ENCODE assay signal across 28 cellular contexts in the genomic region with DNA sequence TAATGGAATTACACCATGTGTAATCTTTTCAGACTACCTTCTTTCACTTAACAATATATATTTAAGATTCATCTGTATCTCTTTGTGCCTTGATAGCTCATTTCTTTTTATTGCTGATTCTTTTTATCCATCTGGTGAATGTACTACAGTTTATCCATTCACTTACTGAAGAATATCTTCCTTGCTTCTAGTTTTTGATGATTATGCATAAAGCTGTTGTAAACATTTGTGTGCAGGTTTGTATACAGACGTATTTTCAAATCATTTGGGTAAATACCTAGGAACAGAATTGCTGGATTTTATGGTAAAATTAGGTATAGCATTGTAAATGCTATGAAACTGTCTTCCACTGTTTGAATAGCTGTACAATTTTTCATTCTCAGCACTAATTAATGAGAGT.
"Had no signal": no experiment of that assay in that cellular context is flagged by ENCODE, and none has a peak within 500 bp of the region (broad histone marks: within the 10 kb centered on the region; RNA-seq: fewer than 3 reads in every experiment).

No MANE protein-coding gene starts in this region.

- H3K36me3 Mint-ChIP-seq: stimulated activated effector memory CD8-positive, alpha-beta T cell treated with anti-CD3 and anti-CD28 coated beads, Interleukin-12 subunit alpha, Interleukin-12 subunit beta, amount 100 ng/mL, for 72 hours; type B pancreatic cell had no signal

- H3K27me3 ChIP-seq: stomach, suprapubic skin, testis, thyroid gland, tibial artery, tibial nerve, transverse colon, upper lobe of left lung, upper lobe of right lung, uterus, vagina had no signal

- H3K4me1 Mint-ChIP-seq: stimulated activated effector memory CD8-positive, alpha-beta T cell treated with anti-CD3 and anti-CD28 coated beads, Interleukin-12 subunit alpha, Interleukin-12 subunit beta, amount 100 ng/mL, for 72 hours; stimulated activated naive B cell treated with anti-CD40 and anti-IgM and Interleukin-4, amounts not matched to agents 10 μg/mL and 1 μg/mL and 100 μg/mL, for 72 hours; stimulated activated naive CD8-positive, alpha-beta T cell treated with anti-CD3 and anti-CD28 coated beads, Interleukin-15, amount 100 ng/mL, for 72 hours had no signal

- H3K4me3 Mint-ChIP-seq: stimulated activated effector memory CD8-positive, alpha-beta T cell treated with anti-CD3 and anti-CD28 coated beads, Interleukin-12 subunit alpha, Interleukin-12 subunit beta, amount 100 ng/mL, for 72 hours; stimulated activated naive B cell treated with anti-CD40 and anti-IgM and Interleukin-4, amounts not matched to agents 10 μg/mL and 1 μg/mL and 100 μg/mL, for 72 hours; stimulated activated naive CD8-positive, alpha-beta T cell treated with anti-CD3 and anti-CD28 coated beads, Interleukin-15, amount 100 ng/mL, for 72 hours; stimulated activated naive CD8-positive, alpha-beta T cell treated with anti-CD3 and anti-CD28 coated beads, Interleukin-15, Interleukin-2, amounts not matched to agents 100 ng/mL and 50 ng/mL, for 24 hours; type B pancreatic cell had no signal

- DNase-seq: stimulated activated CD4-positive, alpha-beta T cell treated with anti-CD3 and anti-CD28 coated beads, Interleukin-2, amount 100 ng/mL, for 48 hours; stimulated activated CD4-positive, alpha-beta T cell treated with anti-CD3 and anti-CD28 coated beads, Interleukin-4, amount 100 ng/mL, for 1 hour; stimulated activated CD4-positive, alpha-beta T cell treated with anti-CD3 and anti-CD28 coated beads, Interleukin-4, amount 100 ng/mL, for 24 hours; stimulated activated CD4-positive, alpha-beta T cell treated with anti-CD3 and anti-CD28 coated beads, Interleukin-4, amount 100 ng/mL, for 4 hours; stimulated activated CD8-positive, alpha-beta memory T cell treated with anti-CD3 and anti-CD28 coated beads, Interleukin-4, amount 100 ng/mL, for 48 hours; stimulated activated naive B cell treated with anti-CD40 and anti-IgM and Interleukin-4, amounts not matched to agents 10 μg/mL and 1 μg/mL and 100 μg/mL, for 72 hours; stimulated activated naive CD4-positive, alpha-beta T cell; stimulated activated naive CD4-positive, alpha-beta T cell treated with Interleukin-2 at 50 U/mL for 16 hours; stimulated activated naive CD8-positive, alpha-beta T cell treated with anti-CD3 and anti-CD28 coated beads, Interleukin-15, amount 100 ng/mL, for 72 hours; stimulated activated naive CD8-positive, alpha-beta T cell treated with anti-CD3 and anti-CD28 coated beads, Interleukin-15, Interleukin-2, amounts not matched to agents 100 U/mL and 50 U/mL, for 24 hours; stomach; substantia nigra; testis; thyroid gland; tibial artery; transverse colon; trophoblast cell; upper lobe of left lung; upper lobe of right lung; uterus had no signal

- ATAC-seq: stimulated activated effector memory CD8-positive, alpha-beta T cell treated with anti-CD3 and anti-CD28 coated beads, Interleukin-12 subunit alpha, Interleukin-12 subunit beta, amount 100 ng/mL, for 72 hours; stimulated activated naive B cell treated with anti-CD40 and anti-IgM and Interleukin-4, amounts not matched to agents 10 μg/mL and 1 μg/mL and 100 μg/mL, for 72 hours; stimulated activated naive CD8-positive, alpha-beta T cell treated with anti-CD3 and anti-CD28 coated beads, Interleukin-15, amount 100 ng/mL, for 72 hours; stimulated activated naive CD8-positive, alpha-beta T cell treated with anti-CD3 and anti-CD28 coated beads, Interleukin-15, Interleukin-2, amounts not matched to agents 100 U/mL and 50 U/mL, for 24 hours; upper lobe of right lung had no signal

- H3K27ac ChIP-seq: stomach, suprapubic skin, testis, thoracic aorta, thyroid gland, tibial artery, tibial nerve, transverse colon, upper lobe of left lung, upper lobe of right lung, uterus, vagina had no signal

- H3K36me3 ChIP-seq: stomach, suprapubic skin, thoracic aorta, thyroid gland, tibial artery, tibial nerve, transverse colon, upper lobe of left lung, upper lobe of right lung, uterus, vagina had no signal

- H3K27ac Mint-ChIP-seq: stimulated activated effector memory CD8-positive, alpha-beta T cell treated with anti-CD3 and anti-CD28 coated beads, Interleukin-12 subunit alpha, Interleukin-12 subunit beta, amount 100 ng/mL, for 72 hours; stimulated activated naive B cell treated with anti-CD40 and anti-IgM and Interleukin-4, amounts not matched to agents 10 μg/mL and 1 μg/mL and 100 μg/mL, for 72 hours; stimulated activated naive CD8-positive, alpha-beta T cell treated with anti-CD3 and anti-CD28 coated beads, Interleukin-15, amount 100 ng/mL, for 72 hours; stimulated activated naive CD8-positive, alpha-beta T cell treated with anti-CD3 and anti-CD28 coated beads, Interleukin-15, Interleukin-2, amounts not matched to agents 100 ng/mL and 50 ng/mL, for 24 hours; type B pancreatic cell had no signal

- H3K4me1 ChIP-seq: stomach, suprapubic skin, testis, thyroid gland, tibial artery, tibial nerve, transverse colon, upper lobe of left lung, upper lobe of right lung, uterus, vagina had no signal

- FAIRE-seq: urothelium cell line had no signal

- H3K27me3 Mint-ChIP-seq: stimulated activated naive B cell treated with anti-CD40 and anti-IgM and Interleukin-4, amounts not matched to agents 10 μg/mL and 1 μg/mL and 100 μg/mL, for 72 hours; stimulated activated naive CD8-positive, alpha-beta T cell treated with anti-CD3 and anti-CD28 coated beads, Interleukin-15, amount 100 ng/mL, for 72 hours; stimulated activated naive CD8-positive, alpha-beta T cell treated with anti-CD3 and anti-CD28 coated beads, Interleukin-15, Interleukin-2, amounts not matched to agents 100 ng/mL and 50 ng/mL, for 24 hours; type B pancreatic cell had no signal

- H3K9me3 ChIP-seq: testis, thoracic aorta, thyroid gland, uterus, vagina had no signal

- H3K9me3 Mint-ChIP-seq: stimulated activated naive CD8-positive, alpha-beta T cell treated with anti-CD3 and anti-CD28 coated beads, Interleukin-15, amount 100 ng/mL, for 72 hours had no signal

- H3K4me3 ChIP-seq: stomach, suprapubic skin, testis, thoracic aorta, thyroid gland, tibial artery, tibial nerve, transverse colon, upper lobe of left lung, upper lobe of right lung, uterus, vagina had no signal
